Comparison of ENCODE assay signal across 16 cellular contexts in the genomic region with DNA sequence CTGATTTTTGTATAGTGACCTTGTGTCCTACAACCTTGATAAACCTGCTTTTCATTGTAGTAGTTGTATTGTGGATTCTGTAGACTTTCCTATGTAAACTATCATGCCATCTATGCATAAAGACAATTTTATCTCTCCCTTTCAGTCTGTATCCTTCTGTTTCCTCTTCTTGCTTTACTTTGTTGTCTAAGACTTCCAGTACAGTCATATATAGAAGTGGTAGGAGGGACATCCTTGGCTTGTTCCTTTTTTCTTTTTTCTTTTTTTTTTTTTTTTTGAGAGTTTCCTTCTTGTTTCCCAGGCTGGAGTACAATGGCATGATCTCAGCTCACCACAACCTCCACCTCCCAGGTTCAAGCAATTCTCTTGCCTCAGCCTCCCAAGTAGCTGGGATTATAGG. TPM values are rescaled to one million over a fixed set of nuclear protein-coding genes. Genes with fewer than 3 reads are reported as not detected.
A peak's percentile ranks its signal among the peaks of the same experiment; 100 is the strongest.
DNase-seq lines count a peak whose midpoint lies in the region; ATAC-seq lines count a peak whose summit lies in the region.
"Had no signal": no experiment of that assay in that cellular context is flagged by ENCODE, and none has a peak within 500 bp of the region (broad histone marks: within the 10 kb centered on the region; RNA-seq: fewer than 3 reads in every experiment).

No MANE protein-coding gene starts in this region.

- H3K9me3 Mint-ChIP-seq in stimulated activated naive CD8-positive, alpha-beta T cell treated with anti-CD3 and anti-CD28 coated beads, Interleukin-15, Interleukin-2, amounts not matched to agents 100 ng/mL and 50 ng/mL, for 24 hours: no peaks in the 10 kb centered on the region
- no peaks in the 10 kb centered on the region for H3K9me3 Mint-ChIP-seq in stimulated activated naive CD8-positive, alpha-beta T cell treated with anti-CD3 and anti-CD28 coated beads, Interleukin-15, amount 100 ng/mL, for 72 hours
- H3K9me3 Mint-ChIP-seq in activated T-helper 2 cell treated with anti-CD3 and anti-CD28 coated beads, Interferon-gamma antibody, Interleukin-2, Interleukin-4, amounts not matched to agents 10 μg/mL and 5 μg/mL and 100 μg/mL, durations not matched to agents 14 hours and 24 hours and 36 hours: no peaks in the 10 kb centered on the region
- H3K9me3 Mint-ChIP-seq in stimulated activated naive B cell treated with anti-CD40 and anti-IgM and Interleukin-4, amounts not matched to agents 10 μg/mL and 1 μg/mL and 100 μg/mL, for 72 hours: no peaks in the 10 kb centered on the region
- H3K9me3 Mint-ChIP-seq: HFFc6 had no signal

- peak overlapping the region; percentile 68 for H3K27ac Mint-ChIP-seq in stimulated activated naive CD8-positive, alpha-beta T cell treated with anti-CD3 and anti-CD28 coated beads, Interleukin-15, Interleukin-2, amounts not matched to agents 100 ng/mL and 50 ng/mL, for 24 hours
- H3K27ac Mint-ChIP-seq in stimulated activated naive CD8-positive, alpha-beta T cell treated with anti-CD3 and anti-CD28 coated beads, Interleukin-15, amount 100 ng/mL, for 72 hours: peak overlapping the region in 1 of 2 donors; percentile 29
- H3K27ac Mint-ChIP-seq in activated T-helper 2 cell treated with anti-CD3 and anti-CD28 coated beads, Interferon-gamma antibody, Interleukin-2, Interleukin-4, amounts not matched to agents 10 μg/mL and 5 μg/mL and 100 μg/mL, durations not matched to agents 14 hours and 24 hours and 36 hours: peak overlapping the region; percentile 80
- H3K27ac Mint-ChIP-seq in stimulated activated naive B cell treated with anti-CD40 and anti-IgM and Interleukin-4, amounts not matched to agents 10 μg/mL and 1 μg/mL and 100 μg/mL, for 72 hours: peak overlapping the region; percentile 31
- H3K27ac Mint-ChIP-seq: HFFc6 had no signal

- no peak overlapping the region for H3K4me3 Mint-ChIP-seq in stimulated activated naive CD8-positive, alpha-beta T cell treated with anti-CD3 and anti-CD28 coated beads, Interleukin-15, Interleukin-2, amounts not matched to agents 100 ng/mL and 50 ng/mL, for 24 hours
- no peak overlapping the region for H3K4me3 Mint-ChIP-seq in stimulated activated naive CD8-positive, alpha-beta T cell treated with anti-CD3 and anti-CD28 coated beads, Interleukin-15, amount 100 ng/mL, for 72 hours
- H3K4me3 Mint-ChIP-seq in activated T-helper 2 cell treated with anti-CD3 and anti-CD28 coated beads, Interferon-gamma antibody, Interleukin-2, Interleukin-4, amounts not matched to agents 10 μg/mL and 5 μg/mL and 100 μg/mL, durations not matched to agents 14 hours and 24 hours and 36 hours (ENCODE audit: low read depth): no peak overlapping the region
- H3K4me3 Mint-ChIP-seq in stimulated activated naive B cell treated with anti-CD40 and anti-IgM and Interleukin-4, amounts not matched to agents 10 μg/mL and 1 μg/mL and 100 μg/mL, for 72 hours: no peak overlapping the region
- H3K4me3 Mint-ChIP-seq: HFFc6 had no signal

- H3K27me3 Mint-ChIP-seq in stimulated activated naive CD8-positive, alpha-beta T cell treated with anti-CD3 and anti-CD28 coated beads, Interleukin-15, Interleukin-2, amounts not matched to agents 100 ng/mL and 50 ng/mL, for 24 hours: no peaks in the 10 kb centered on the region
- no peaks in the 10 kb centered on the region for H3K27me3 Mint-ChIP-seq in stimulated activated naive CD8-positive, alpha-beta T cell treated with anti-CD3 and anti-CD28 coated beads, Interleukin-15, amount 100 ng/mL, for 72 hours
- no peaks in the 10 kb centered on the region for H3K27me3 Mint-ChIP-seq in activated T-helper 2 cell treated with anti-CD3 and anti-CD28 coated beads, Interferon-gamma antibody, Interleukin-2, Interleukin-4, amounts not matched to agents 10 μg/mL and 5 μg/mL and 100 μg/mL, durations not matched to agents 14 hours and 24 hours and 36 hours (ENCODE audit: low read depth)
- H3K27me3 Mint-ChIP-seq in stimulated activated naive B cell treated with anti-CD40 and anti-IgM and Interleukin-4, amounts not matched to agents 10 μg/mL and 1 μg/mL and 100 μg/mL, for 72 hours: no peaks in the 10 kb centered on the region

- no peak for ATAC-seq in stimulated activated naive CD8-positive, alpha-beta T cell treated with anti-CD3 and anti-CD28 coated beads, Interleukin-15, amount 100 ng/mL, for 72 hours
- peak; percentile 29 to 59 for ATAC-seq in stimulated activated naive B cell treated with anti-CD40 and anti-IgM and Interleukin-4, amounts not matched to agents 10 μg/mL and 1 μg/mL and 100 μg/mL, for 72 hours (replicated peaks)
- no peak for ATAC-seq in HG03521 (IDR thresholded peaks at IDR 0.05; ENCODE audit: unreplicated experiment)

- intact Hi-C loops in activated T-helper 2 cell treated with anti-CD3 and anti-CD28 coated beads, Interferon-gamma antibody, Interleukin-2, Interleukin-4, amounts not matched to agents 10 μg/mL and 5 μg/mL and 100 μg/mL, durations not matched to agents 14 hours and 24 hours and 36 hours (cut with micrococcal nuclease): loop anchor here (1.0 to 5.0 kb wide), 2 partner anchors 8 to 109 kb away; no protein-coding TSS in a partner anchor

- H3K4me1 Mint-ChIP-seq in stimulated activated naive CD8-positive, alpha-beta T cell treated with anti-CD3 and anti-CD28 coated beads, Interleukin-15, Interleukin-2, amounts not matched to agents 100 ng/mL and 50 ng/mL, for 24 hours (ENCODE audit: low read depth): peaks cover 91% of the 10 kb centered on the region
- H3K4me1 Mint-ChIP-seq in stimulated activated naive CD8-positive, alpha-beta T cell treated with anti-CD3 and anti-CD28 coated beads, Interleukin-15, amount 100 ng/mL, for 72 hours: peaks cover 88% of the 10 kb centered on the region
- H3K4me1 Mint-ChIP-seq in activated T-helper 2 cell treated with anti-CD3 and anti-CD28 coated beads, Interferon-gamma antibody, Interleukin-2, Interleukin-4, amounts not matched to agents 10 μg/mL and 5 μg/mL and 100 μg/mL, durations not matched to agents 14 hours and 24 hours and 36 hours (ENCODE audit: low read depth): peaks cover 70% of the 10 kb centered on the region
- peaks cover 37 to 76% of the 10 kb centered on the region in 2 donors for H3K4me1 Mint-ChIP-seq in stimulated activated naive B cell treated with anti-CD40 and anti-IgM and Interleukin-4, amounts not matched to agents 10 μg/mL and 1 μg/mL and 100 μg/mL, for 72 hours

- no peak for DNase-seq in stimulated activated naive CD8-positive, alpha-beta T cell treated with anti-CD3 and anti-CD28 coated beads, Interleukin-15, amount 100 ng/mL, for 72 hours
- DNase-seq in OCI-M1 (lab: John Stamatoyannopoulos, UW) (peak; percentile 2), A172 (ENCODE audit: low spot score) (no peak), NCI-H187 (lab: John Stamatoyannopoulos, UW) (no peak)
- no peak for DNase-seq in activated T-helper 2 cell treated with anti-CD3 and anti-CD28 coated beads, Interferon-gamma antibody, Interleukin-2, Interleukin-4, amounts not matched to agents 10 μg/mL and 5 μg/mL and 100 μg/mL, durations not matched to agents 14 hours and 24 hours and 36 hours (ENCODE audit: low spot score)
- no peak for DNase-seq in stimulated activated naive B cell treated with anti-CD40 and anti-IgM and Interleukin-4, amounts not matched to agents 10 μg/mL and 1 μg/mL and 100 μg/mL, for 72 hours
- DNase-seq: AML-193; DMS79; HFFc6; NCI-H1092; NCI-H748 treated with DMSO at 0.1 percent for 48 hours; NK-92 treated with Interleukin-12 subunit alpha and Interleukin-12 subunit beta, amount 100 ng/mL, for 24 hours; RPMI8226; SHP77 treated with DMSO at 0.1 percent for 48 hours had no signal

- H3K36me3 Mint-ChIP-seq in stimulated activated naive CD8-positive, alpha-beta T cell treated with anti-CD3 and anti-CD28 coated beads, Interleukin-15, Interleukin-2, amounts not matched to agents 100 ng/mL and 50 ng/mL, for 24 hours (ENCODE audit: low read depth): peaks cover 59% of the 10 kb centered on the region
- peaks cover 74% of the 10 kb centered on the region for H3K36me3 Mint-ChIP-seq in activated T-helper 2 cell treated with anti-CD3 and anti-CD28 coated beads, Interferon-gamma antibody, Interleukin-2, Interleukin-4, amounts not matched to agents 10 μg/mL and 5 μg/mL and 100 μg/mL, durations not matched to agents 14 hours and 24 hours and 36 hours (ENCODE audit: low read depth)
- peaks cover 50 to 59% of the 10 kb centered on the region in 2 donors for H3K36me3 Mint-ChIP-seq in stimulated activated naive B cell treated with anti-CD40 and anti-IgM and Interleukin-4, amounts not matched to agents 10 μg/mL and 1 μg/mL and 100 μg/mL, for 72 hours

RNA-seq across cellular contexts. Expression of a gene that starts 39.7 kb away (rescaled TPM):
- 137 and 146 TPM in 2 replicates for total RNA-seq in activated T-helper 2 cell treated with anti-CD3 and anti-CD28 coated beads, Interferon-gamma antibody, Interleukin-2, Interleukin-4, amounts not matched to agents 10 μg/mL and 5 μg/mL and 100 μg/mL, durations not matched to agents 14 hours and 24 hours and 36 hours
- total RNA-seq in A172 (2014; rRNA removed; shearing (Covaris generic)): 74.5 and 116 TPM in 2 replicates

RNA-seq across cellular contexts. Expression of a gene that starts 54.3 kb away (rescaled TPM):
- total RNA-seq in activated T-helper 2 cell treated with anti-CD3 and anti-CD28 coated beads, Interferon-gamma antibody, Interleukin-2, Interleukin-4, amounts not matched to agents 10 μg/mL and 5 μg/mL and 100 μg/mL, durations not matched to agents 14 hours and 24 hours and 36 hours: 98.6 and 102 TPM in 2 replicates
- 40.8 and 79.9 TPM in 2 replicates for total RNA-seq in A172 (2014; rRNA removed; shearing (Covaris generic))

Comparison
In these comparisons a context has a peak if more than half of its experiments do, and no peak if none do; other contexts are left out.
1. ATAC-seq: peak in stimulated activated naive B cell treated with anti-CD40 and anti-IgM and Interleukin-4, amounts not matched to agents 10 μg/mL and 1 μg/mL and 100 μg/mL, for 72 hours (2 of 2); none in stimulated activated naive CD8-positive, alpha-beta T cell treated with anti-CD3 and anti-CD28 coated beads, Interleukin-15, amount 100 ng/mL, for 72 hours (single experiment) and HG03521 (single experiment).